Comparison of ENCODE assay signal across 11 cellular contexts in genomic region chr6:96304997-96305396, GRCh38.
DNase-seq lines count a peak whose midpoint lies in the region; ATAC-seq lines count a peak whose summit lies in the region.
"Had no signal": no experiment of that assay in that cellular context is flagged by ENCODE, and none has a peak within 500 bp of the region (broad histone marks: within the 10 kb centered on the region; RNA-seq: fewer than 3 reads in every experiment).

No MANE protein-coding gene starts in this region.

- ATAC-seq in GM21423 (IDR thresholded peaks at IDR 0.05; ENCODE audit: unreplicated experiment) (peak; percentile 84), HG03066 (IDR thresholded peaks at IDR 0.05; ENCODE audit: low read depth, unreplicated experiment) (peak; percentile 98)

- DNase-seq in DMS153 (lab: John Stamatoyannopoulos, UW) (peak; percentile 37), DMS153 treated with DMSO at 0.1 percent for 48 hours (lab: John Stamatoyannopoulos, UW; ENCODE audit: unreplicated experiment) (no peak), SHP77 treated with DMSO at 0.1 percent for 48 hours (lab: John Stamatoyannopoulos, UW) (peak; percentile 7), cerebellar cortex (ENCODE audit: low spot score) (no peak), NCI-H82 (lab: John Stamatoyannopoulos, UW) (no peak), LoVo (ENCODE audit: low spot score) (no peak)
- DNase-seq: activated effector memory CD4-positive, alpha-beta T cell treated with Interleukin-2 at 50 U/mL for 16 hours; NCI-H446 treated with DMSO at 0.1 percent for 48 hours; testis had no signal

Comparison
In these comparisons a context has a peak if more than half of its experiments do, and no peak if none do; other contexts are left out.
1. DNase-seq: peak in DMS153 (single experiment) and SHP77 treated with DMSO at 0.1 percent for 48 hours (single experiment); none in DMS153 treated with DMSO at 0.1 percent for 48 hours (single experiment), cerebellar cortex (single experiment), NCI-H82 (single experiment) and LoVo (single experiment).